10 cellular contexts compared by ENCODE assay signal in the genomic region with DNA sequence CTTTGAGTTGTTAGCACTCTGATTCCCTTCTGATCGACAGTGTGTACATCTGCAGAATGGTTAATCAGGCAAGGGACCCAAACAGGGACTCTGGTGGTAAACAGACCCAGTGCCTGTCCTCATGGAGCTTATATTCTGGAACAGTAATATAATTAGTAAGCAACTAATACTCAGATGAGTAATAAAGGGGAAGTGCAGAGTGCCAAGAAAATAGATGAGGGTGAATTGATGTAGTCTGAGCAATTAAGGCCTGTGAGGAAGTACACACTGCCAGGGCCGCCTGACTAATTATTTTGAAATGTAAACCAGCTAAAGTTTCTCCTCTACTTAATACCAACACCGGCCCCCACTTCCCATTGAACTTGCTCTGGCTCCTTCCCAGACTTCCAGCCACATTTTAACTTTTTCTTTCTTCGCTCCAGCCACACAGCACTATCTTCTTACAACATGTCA. TPM values are rescaled to one million over a fixed set of nuclear protein-coding genes. Genes with fewer than 3 reads are reported as not detected.
DNase-seq lines count a peak whose midpoint lies in the region; ATAC-seq, FAIRE-seq and TF ChIP-seq lines count a peak whose summit lies in the region.
"Had no signal": no experiment of that assay in that cellular context is flagged by ENCODE, and none has a peak within 500 bp of the region (broad histone marks: within the 10 kb centered on the region; RNA-seq: fewer than 3 reads in every experiment).

No MANE protein-coding gene starts in this region.

- no peak for TF ChIP-seq POLR2A in GM12891 (IDR thresholded peaks at IDR 0.05; ENCODE audit: low read depth, low read length)
- TF ChIP-seq POLR2A in testis (IDR thresholded peaks at IDR 0.05), result no peak

- no peak overlapping the region for H3K4ac ChIP-seq in H9 (ENCODE audit: low read depth, low read length)

- H3K27ac Mint-ChIP-seq in H9, result peak overlapping the region in 1 of 3 experiments; percentile 35; a peak in 2 of 7 replicates

- H3K27ac ChIP-seq in skeletal muscle tissue (ENCODE audit: low read depth, low read length) (peak overlapping the region; percentile 3), H9 (ENCODE audit: insufficient read length, low read depth, low read length) (no peak overlapping the region), testis (no peak overlapping the region)

- H3K4me3 Mint-ChIP-seq in H9, result no peak overlapping the region

- peaks cover 4 to 5% of the 10 kb centered on the region in 2 experiments for H3K4me1 Mint-ChIP-seq in H9

- peak overlapping the region in 1 of 3 donors; percentile 18 for H3K9ac ChIP-seq in skeletal muscle tissue (ENCODE audit: low read depth in 1 of 3, low read length in 3 of 3)
- no peak overlapping the region for H3K9ac ChIP-seq in H9 (ENCODE audit: extremely low read depth, insufficient read length, low read length)

- H2AFZ ChIP-seq in H9 (ENCODE audit: low read length), result no peak overlapping the region

- no peaks in the 10 kb centered on the region for H4K20me1 ChIP-seq in H9 (ENCODE audit: control insufficient read depth, insufficient read depth, insufficient read length)

- H3K36me3 ChIP-seq in skeletal muscle tissue (ENCODE audit: control insufficient read depth in 3 of 3, insufficient read depth in 3 of 3, low read length in 3 of 3) (peaks cover 4 to 6% (median 6%) of the 10 kb centered on the region in 3 donors), testis (ENCODE audit: low read depth, missing control alignments) (no peaks in the 10 kb centered on the region)

- peaks cover 14% of the 10 kb centered on the region; the same call in 1 of the 2 replicates for H3K79me2 ChIP-seq in H9 (ENCODE audit: insufficient read depth, low read length)

- no peak overlapping the region for H4K5ac ChIP-seq in H9 (ENCODE audit: insufficient read length, low read depth, low read length)

- H3K4me1 ChIP-seq in skeletal muscle tissue (ENCODE audit: control insufficient read depth in 3 of 3, insufficient read depth in 3 of 3, low read length in 3 of 3), result peaks cover 19 to 26% (median 20%) of the 10 kb centered on the region in 3 donors
- H3K4me1 ChIP-seq in H9 (ENCODE audit: insufficient read depth, low read length), result peaks cover 2% of the 10 kb centered on the region; the same call in 1 of the 2 replicates
- H3K4me1 ChIP-seq in testis, result peaks cover 12% of the 10 kb centered on the region

- no peak overlapping the region for H2AK5ac ChIP-seq in H9 (ENCODE audit: insufficient read length, low read length)

- H2BK5ac ChIP-seq in H9 (ENCODE audit: insufficient read length, low read length), result no peak overlapping the region

- FAIRE-seq in GM12891 (lab: Jason Lieb, UNC), result no peak

- H3K4me3 ChIP-seq in fibroblast of pulmonary artery (replicated peaks; ENCODE audit: low read depth, low read length) (no peak overlapping the region), skeletal muscle tissue (ENCODE audit: low read length in 3 of 3) (no peak overlapping the region), testis (no peak overlapping the region)
- H3K4me3 ChIP-seq: right atrium auricular region had no signal

- H3K27me3 Mint-ChIP-seq in H9 (ENCODE audit: low read depth), result no peaks in the 10 kb centered on the region

- H3K27me3 ChIP-seq in skeletal muscle tissue (ENCODE audit: control insufficient read depth in 3 of 3, insufficient read depth in 3 of 3, low read length in 3 of 3) (no peaks in the 10 kb centered on the region), H9 (ENCODE audit: insufficient read depth, low read length) (no peaks in the 10 kb centered on the region), testis (no peaks in the 10 kb centered on the region)
- H3K27me3 ChIP-seq: right atrium auricular region had no signal

- intact Hi-C loops in testis (cut with DNase I; ENCODE audit: low total_unique reads), result no loop called here

- H4K91ac ChIP-seq in H9 (ENCODE audit: insufficient read length, low read depth, low read length), result no peak overlapping the region

- no peak overlapping the region for H2BK20ac ChIP-seq in H9 (ENCODE audit: low read depth, low read length, poor library complexity, severe bottlenecking)

- H3K23ac ChIP-seq in H9 (ENCODE audit: insufficient read length, low read depth, low read length), result no peak overlapping the region

- H3K14ac ChIP-seq in H9 (ENCODE audit: insufficient read depth, low read length), result no peak overlapping the region

- H3K79me1 ChIP-seq in H9 (ENCODE audit: insufficient read depth, low read depth, low read length, poor library complexity, severe bottlenecking), result peaks cover 3% of the 10 kb centered on the region

- H4K8ac ChIP-seq in H9 (replicated peaks; ENCODE audit: insufficient read length, low read depth, low read length), result no peak overlapping the region

- H2BK12ac ChIP-seq in H9 (ENCODE audit: insufficient read length, low read depth, low read length), result no peak overlapping the region

- H3K18ac ChIP-seq in H9 (ENCODE audit: insufficient read length, low read depth, low read length), result no peak overlapping the region

- no peak overlapping the region for H3T11ph ChIP-seq in H9 (ENCODE audit: low read length)

- H3K23me2 ChIP-seq in H9 (ENCODE audit: insufficient read length, low read depth, low read length, poor library complexity, severe bottlenecking), result peaks cover 3% of the 10 kb centered on the region

- H2BK15ac ChIP-seq in H9 (ENCODE audit: low read depth, low read length), result no peak overlapping the region

- H3K56ac ChIP-seq in H9 (ENCODE audit: insufficient read length, low read depth, low read length), result no peak overlapping the region

- no CpG with 5 or more reads among the region's 4 CpGs for WGBS in H9 (ENCODE audit: extremely low coverage, insufficient read length, low lambda C conversion rate)
- 73 to 77% methylated on average over 4 of the region's 4 CpGs for WGBS in testis, 2 donors

- peaks cover 8 to 19% (median 12%) of the 10 kb centered on the region in 3 experiments; a peak in 6 of 7 replicates for H3K36me3 Mint-ChIP-seq in H9 (ENCODE audit: insufficient read depth in 1 of 3, low read depth in 3 of 3)

- H3K9me3 ChIP-seq in skeletal muscle tissue (ENCODE audit: control insufficient read depth in 3 of 3, low read length in 3 of 3) (no peaks in the 10 kb centered on the region), H9 (ENCODE audit: control insufficient read depth, low read depth, low read length) (no peaks in the 10 kb centered on the region), testis (no peaks in the 10 kb centered on the region)

- no peak for ATAC-seq in GM21381 (IDR thresholded peaks at IDR 0.05; ENCODE audit: unreplicated experiment)

- H3K9me3 Mint-ChIP-seq in H9, result peaks cover 3% of the 10 kb centered on the region in 2 experiments; a peak in 3 of 5 replicates

- H2BK120ac ChIP-seq in H9 (ENCODE audit: low read depth, low read length, poor library complexity, severe bottlenecking), result no peak overlapping the region

- no peak for DNase-seq in GM12891 (ENCODE audit: insufficient read length, low spot score)
- DNase-seq in SW 1271 (lab: John Stamatoyannopoulos, UW), result peak; percentile 24 to 70
- DNase-seq in fibroblast of pulmonary artery (ENCODE audit: low read depth), result peak; percentile 76
- no peak for DNase-seq in H9
- DNase-seq in testis, result no peak
- no peak for DNase-seq in occipital lobe (lab: John Stamatoyannopoulos, UW)
- DNase-seq: KG1 had no signal

- H3K4me2 ChIP-seq in H9 (ENCODE audit: insufficient read depth, insufficient read length, low read length), result no peak overlapping the region

- TF ChIP-seq CTCF in fibroblast of pulmonary artery (IDR thresholded peaks at IDR 0.05; ENCODE audit: low read length, missing control alignments), result no peak
- TF ChIP-seq CTCF in H9 (conservative IDR thresholded peaks at IDR 0.05), result no peak
- TF ChIP-seq CTCF in testis (IDR thresholded peaks at IDR 0.05), result no peak

TF ChIP-seq in GM12891, 5 proteins besides CTCF, POLR2A, EP300 and RAD21:
- TF ChIP-seq SPI1 (IDR thresholded peaks at IDR 0.05; ENCODE audit: low read depth, low read length) (peak; percentile 90), POLR2AphosphoS5 (IDR thresholded peaks at IDR 0.05; ENCODE audit: low read depth, low read length) (no peak)

RNA-seq across cellular contexts. Expression of a gene that starts 4.2 kb away (rescaled TPM):
- 7.7 TPM for polyA plus RNA-seq in GM12891 (2012; ENCODE audit: low read depth, missing spikeins)
- total RNA-seq in skeletal muscle tissue (20.4 TPM), H9 (2021) (30.3 and 30.9 TPM in 2 replicates), testis (10 to 100 TPM; 19.0 to 26.8 TPM), occipital lobe (61.8 TPM)
- polyA plus RNA-seq in testis (ENCODE audit: insufficient read depth, low read depth, low replicate concordance), result 8.8 TPM

RNA-seq across cellular contexts. Expression of a gene that starts 4.5 kb away (rescaled TPM):
- 26.4 TPM for polyA plus RNA-seq in GM12891 (2012; ENCODE audit: low read depth, missing spikeins)
- total RNA-seq in skeletal muscle tissue (85.1 TPM), H9 (2021) (123 and 132 TPM in 2 replicates), testis (100 to 1,000 TPM; 108 to 126 TPM), occipital lobe (118 TPM)
- 33.7 TPM for polyA plus RNA-seq in testis (ENCODE audit: insufficient read depth, low read depth, low replicate concordance)

Comparison
In these comparisons a context has a peak if more than half of its experiments do, and no peak if none do; other contexts are left out.
1. DNase-seq: peak in SW 1271 (2 of 2) and fibroblast of pulmonary artery (single experiment); none in GM12891 (single experiment), H9 (single experiment), testis (single experiment) and occipital lobe (single experiment).